In genomic region chr6:26022166-26022510, GRCh38 we compare ENCODE assay signal across 8 cellular contexts. TPM values are rescaled to one million over a fixed set of nuclear protein-coding genes. Genes with fewer than 3 reads are reported as not detected.
DNase-seq lines count a peak whose midpoint lies in the region; ATAC-seq and TF ChIP-seq lines count a peak whose summit lies in the region.

No MANE protein-coding gene starts in this region.

- TF ChIP-seq CTCF in gastroesophageal sphincter (IDR thresholded peaks at IDR 0.05) (no peak), neural progenitor cell (IDR thresholded peaks at IDR 0.05) (no peak)

- peak overlapping the region; percentile 82 for H3K4me2 ChIP-seq in neural progenitor cell

- 5 to 15% methylated on average over 6 of the region's 6 CpGs for WGBS in gastroesophageal sphincter (ENCODE audit: low coverage in 1 of 2), 2 donors

- H3K4me1 Mint-ChIP-seq in activated naive CD4-positive, alpha-beta T cell treated with anti-CD3 and anti-CD28 coated beads, Interleukin-2, amount 50 U/mL, for 24 hours, result peaks cover 66% of the 10 kb centered on the region
- H3K4me1 Mint-ChIP-seq in neural progenitor cell, result peaks cover 43% of the 10 kb centered on the region

- ATAC-seq in gastroesophageal sphincter, result peak; percentile 20
- no peak for ATAC-seq in GM21723 (IDR thresholded peaks at IDR 0.05; ENCODE audit: unreplicated experiment)

- peak overlapping the region; percentile 93 for H3K4me3 Mint-ChIP-seq in activated naive CD4-positive, alpha-beta T cell treated with anti-CD3 and anti-CD28 coated beads, Interleukin-2, amount 50 U/mL, for 24 hours
- peak overlapping the region; percentile 97 for H3K4me3 Mint-ChIP-seq in neural progenitor cell

- no peak for TF ChIP-seq EP300 in gastroesophageal sphincter (IDR thresholded peaks at IDR 0.05)

- peaks cover 45% of the 10 kb centered on the region for H3F3A ChIP-seq in neural progenitor cell (ENCODE audit: low read depth)

- H3K9me3 ChIP-seq in gastroesophageal sphincter (no peaks in the 10 kb centered on the region), neural progenitor cell (ENCODE audit: low read depth) (no peaks in the 10 kb centered on the region)

- H3K36me3 Mint-ChIP-seq in activated naive CD4-positive, alpha-beta T cell treated with anti-CD3 and anti-CD28 coated beads, Interleukin-2, amount 50 U/mL, for 24 hours, result no peaks in the 10 kb centered on the region
- H3K36me3 Mint-ChIP-seq in neural progenitor cell, result peaks cover 1% of the 10 kb centered on the region

- H3K27ac ChIP-seq in gastroesophageal sphincter (peak overlapping the region; percentile 97 to 99 (median 98)), neural progenitor cell (no peak overlapping the region)

- H3K9me3 Mint-ChIP-seq in activated naive CD4-positive, alpha-beta T cell treated with anti-CD3 and anti-CD28 coated beads, Interleukin-2, amount 50 U/mL, for 24 hours, result no peaks in the 10 kb centered on the region
- peaks cover 5% of the 10 kb centered on the region for H3K9me3 Mint-ChIP-seq in neural progenitor cell

- DNase-seq in DMS114 treated with DMSO at 0.1 percent for 48 hours (lab: John Stamatoyannopoulos, UW; ENCODE audit: unreplicated experiment), result peak; percentile 83
- DNase-seq in HS-5 (ENCODE audit: low read depth), result peak; percentile 58
- peak; percentile 46 for DNase-seq in NCI-H82 treated with DMSO at 0.1 percent for 48 hours (lab: John Stamatoyannopoulos, UW; ENCODE audit: unreplicated experiment)
- peak; percentile 60 for DNase-seq in neural progenitor cell (ENCODE audit: low spot score)
- no peak for DNase-seq in HPDE6-E6E7 (ENCODE audit: extremely low spot score)

- no peak for TF ChIP-seq POLR2A in gastroesophageal sphincter (IDR thresholded peaks at IDR 0.05)

- peak overlapping the region; percentile 38 to 76 for H3K4me3 ChIP-seq in gastroesophageal sphincter
- H3K4me3 ChIP-seq in neural progenitor cell, result peak overlapping the region; percentile 56

- H2AFZ ChIP-seq in neural progenitor cell (replicated peaks), result no peak overlapping the region

- peaks cover 0 to 52% (median 6%) of the 10 kb centered on the region in 3 donors for H3K4me1 ChIP-seq in gastroesophageal sphincter
- peaks cover 18% of the 10 kb centered on the region for H3K4me1 ChIP-seq in neural progenitor cell

- no peaks in the 10 kb centered on the region for H3K36me3 ChIP-seq in gastroesophageal sphincter
- no peaks in the 10 kb centered on the region for H3K36me3 ChIP-seq in neural progenitor cell

- H3K9ac ChIP-seq in neural progenitor cell, result no peak overlapping the region

- no peaks in the 10 kb centered on the region for H3K79me2 ChIP-seq in neural progenitor cell (ENCODE audit: low read depth)

- H3K27me3 ChIP-seq in gastroesophageal sphincter, result no peaks in the 10 kb centered on the region
- H3K27me3 ChIP-seq in neural progenitor cell, result no peaks in the 10 kb centered on the region

- peak overlapping the region; percentile 98 for H3K27ac Mint-ChIP-seq in activated naive CD4-positive, alpha-beta T cell treated with anti-CD3 and anti-CD28 coated beads, Interleukin-2, amount 50 U/mL, for 24 hours
- peak overlapping the region; percentile 98 for H3K27ac Mint-ChIP-seq in neural progenitor cell

- no peaks in the 10 kb centered on the region for H3K27me3 Mint-ChIP-seq in activated naive CD4-positive, alpha-beta T cell treated with anti-CD3 and anti-CD28 coated beads, Interleukin-2, amount 50 U/mL, for 24 hours
- H3K27me3 Mint-ChIP-seq in neural progenitor cell (ENCODE audit: insufficient read depth, low read depth), result peaks cover 4% of the 10 kb centered on the region

- H4K20me1 ChIP-seq in neural progenitor cell (ENCODE audit: low read depth), result peaks cover 7% of the 10 kb centered on the region

RNA-seq across cellular contexts. Expression of gene TRIM38, which starts 59.5 kb away (rescaled TPM):
- total RNA-seq in gastroesophageal sphincter (10 to 100 TPM in 1 of 4 donors, 1 to 10 TPM in 3; 6.1 to 10.4 (median 8.2) TPM), neural progenitor cell (ENCODE audit: low replicate concordance) (0.25 and 0.30 TPM in 2 replicates)
